Comparison of ENCODE assay signal across 16 cellular contexts in the genomic region with DNA sequence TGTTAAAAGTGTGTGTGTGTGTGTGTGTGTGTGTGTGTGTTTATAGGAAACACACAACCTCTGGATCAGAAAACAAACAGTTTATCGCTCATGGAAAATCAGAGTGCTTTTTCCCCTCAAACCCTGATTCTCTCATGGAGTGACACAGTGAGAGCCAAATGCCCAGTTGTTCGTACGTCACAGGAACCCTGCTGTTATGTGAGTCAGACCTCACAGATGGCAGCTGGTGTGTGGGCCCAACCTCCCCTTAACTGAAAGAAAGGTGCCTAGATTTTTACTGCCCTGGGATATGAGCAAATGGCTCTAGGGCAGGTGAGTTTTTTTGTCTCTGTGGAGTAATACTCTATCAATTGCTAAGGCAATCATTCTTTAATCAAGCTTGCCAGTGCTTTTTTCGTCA.
A peak's percentile ranks its signal among the peaks of the same experiment; 100 is the strongest.
DNase-seq lines count a peak whose midpoint lies in the region; ATAC-seq and TF ChIP-seq lines count a peak whose summit lies in the region.
"Had no signal": no experiment of that assay in that cellular context is flagged by ENCODE, and none has a peak within 500 bp of the region (broad histone marks: within the 10 kb centered on the region; RNA-seq: fewer than 3 reads in every experiment).

No MANE protein-coding gene starts in this region.

- TF ChIP-seq CTCF in PC-3 (conservative IDR thresholded peaks at IDR 0.05; ENCODE audit: low read depth, low read length) (no peak), BE2C (IDR thresholded peaks at IDR 0.05; ENCODE audit: low read depth, low read length) (no peak)

- no peak overlapping the region for H3K27ac Mint-ChIP-seq in activated CD8-positive, alpha-beta memory T cell treated with anti-CD3 and anti-CD28 coated beads, Interleukin-2, amount 10 ng/mL, durations not matched to agents 7 days and 5 days
- H3K27ac Mint-ChIP-seq: stimulated activated naive B cell treated with anti-CD40 and anti-IgM and Interleukin-4, amounts not matched to agents 10 μg/mL and 1 μg/mL and 100 μg/mL, for 72 hours had no signal

- H3K9me3 ChIP-seq in PC-3 (ENCODE audit: low read length): no peaks in the 10 kb centered on the region
- no peaks in the 10 kb centered on the region for H3K9me3 ChIP-seq in BE2C
- H3K9me3 ChIP-seq: BLaER1 treated with 17β-estradiol and CSF1 and Interleukin-3, amounts not matched to agents 10 nM and 100 nM; neutrophil had no signal

- no peak overlapping the region for H3K9ac ChIP-seq in PC-3 (ENCODE audit: low read length)
- H3K9ac ChIP-seq: BLaER1 treated with 17β-estradiol and CSF1 and Interleukin-3, amounts not matched to agents 10 nM and 100 nM had no signal

- no peaks in the 10 kb centered on the region for H3K36me3 Mint-ChIP-seq in activated CD8-positive, alpha-beta memory T cell treated with anti-CD3 and anti-CD28 coated beads, Interleukin-2, amount 10 ng/mL, durations not matched to agents 7 days and 5 days
- H3K36me3 Mint-ChIP-seq: stimulated activated naive B cell treated with anti-CD40 and anti-IgM and Interleukin-4, amounts not matched to agents 10 μg/mL and 1 μg/mL and 100 μg/mL, for 72 hours had no signal

- H3K27me3 ChIP-seq in PC-3 (ENCODE audit: low read length): no peaks in the 10 kb centered on the region
- no peaks in the 10 kb centered on the region for H3K27me3 ChIP-seq in BE2C
- H3K27me3 ChIP-seq: BLaER1 treated with 17β-estradiol and CSF1 and Interleukin-3, amounts not matched to agents 10 nM and 100 nM; dorsolateral prefrontal cortex; neutrophil had no signal

- no peaks in the 10 kb centered on the region for H3K4me1 Mint-ChIP-seq in activated CD8-positive, alpha-beta memory T cell treated with anti-CD3 and anti-CD28 coated beads, Interleukin-2, amount 10 ng/mL, durations not matched to agents 7 days and 5 days
- H3K4me1 Mint-ChIP-seq: stimulated activated naive B cell treated with anti-CD40 and anti-IgM and Interleukin-4, amounts not matched to agents 10 μg/mL and 1 μg/mL and 100 μg/mL, for 72 hours had no signal

- ATAC-seq in PC-3 (no peak), HG03469 (IDR thresholded peaks at IDR 0.05; ENCODE audit: unreplicated experiment) (no peak), GM21528 (IDR thresholded peaks at IDR 0.05; ENCODE audit: low FRiP score, unreplicated experiment) (no peak)
- no peak for ATAC-seq in activated CD8-positive, alpha-beta memory T cell treated with anti-CD3 and anti-CD28 coated beads, Interleukin-2, amount 10 ng/mL, durations not matched to agents 7 days and 5 days
- ATAC-seq: stimulated activated naive B cell treated with anti-CD40 and anti-IgM and Interleukin-4, amounts not matched to agents 10 μg/mL and 1 μg/mL and 100 μg/mL, for 72 hours had no signal

- POLR2A ChIA-PET in PC-3 (lab: Charles Lee; ENCODE audit: unreplicated experiment): no interaction called here

- H3K9me3 Mint-ChIP-seq in activated CD8-positive, alpha-beta memory T cell treated with anti-CD3 and anti-CD28 coated beads, Interleukin-2, amount 10 ng/mL, durations not matched to agents 7 days and 5 days (ENCODE audit: low read depth): peaks cover 11% of the 10 kb centered on the region

- 0 out of 2 replicates have a peak, but pooled peaks cover 3% of the 10 kb centered on the region for H3K4me1 ChIP-seq in PC-3 (ENCODE audit: insufficient read depth, low read length)
- H3K4me1 ChIP-seq in BE2C: peaks cover 11% of the 10 kb centered on the region; the same call in 1 of the 2 replicates
- H3K4me1 ChIP-seq: BLaER1 treated with 17β-estradiol and CSF1 and Interleukin-3, amounts not matched to agents 10 nM and 100 nM had no signal

- intact Hi-C loops in PC-3 (cut with micrococcal nuclease): no loop called here

- H3K36me3 ChIP-seq in PC-3 (ENCODE audit: low read depth, low read length) (no peaks in the 10 kb centered on the region), BE2C (no peaks in the 10 kb centered on the region)
- H3K36me3 ChIP-seq: BLaER1 treated with 17β-estradiol and CSF1 and Interleukin-3, amounts not matched to agents 10 nM and 100 nM; neutrophil had no signal

- no peaks in the 10 kb centered on the region for H3K79me2 ChIP-seq in PC-3 (ENCODE audit: low read length)

- H3K4me3 Mint-ChIP-seq in activated CD8-positive, alpha-beta memory T cell treated with anti-CD3 and anti-CD28 coated beads, Interleukin-2, amount 10 ng/mL, durations not matched to agents 7 days and 5 days: no peak overlapping the region
- H3K4me3 Mint-ChIP-seq: stimulated activated naive B cell treated with anti-CD40 and anti-IgM and Interleukin-4, amounts not matched to agents 10 μg/mL and 1 μg/mL and 100 μg/mL, for 72 hours had no signal

- CTCF ChIA-PET in PC-3 (lab: Charles Lee): no interaction called here
- CTCF ChIA-PET in activated CD8-positive, alpha-beta memory T cell treated with anti-CD3 and anti-CD28 coated beads, Interleukin-2, amount 10 ng/mL, durations not matched to agents 7 days and 5 days (lab: Charles Lee): no interaction called here

- no peak overlapping the region for H3K4me3 ChIP-seq in PC-3 (ENCODE audit: low read length)
- no peak overlapping the region for H3K4me3 ChIP-seq in BE2C (ENCODE audit: low read depth, low read length)
- H3K4me3 ChIP-seq: BLaER1 treated with 17β-estradiol and CSF1 and Interleukin-3, amounts not matched to agents 10 nM and 100 nM; dorsolateral prefrontal cortex had no signal

- H3K27me3 Mint-ChIP-seq in activated CD8-positive, alpha-beta memory T cell treated with anti-CD3 and anti-CD28 coated beads, Interleukin-2, amount 10 ng/mL, durations not matched to agents 7 days and 5 days: no peaks in the 10 kb centered on the region
- H3K27me3 Mint-ChIP-seq: stimulated activated naive B cell treated with anti-CD40 and anti-IgM and Interleukin-4, amounts not matched to agents 10 μg/mL and 1 μg/mL and 100 μg/mL, for 72 hours had no signal

- no peak overlapping the region for H3K4me2 ChIP-seq in PC-3 (ENCODE audit: low read length)
- H3K4me2 ChIP-seq: BLaER1 treated with 17β-estradiol and CSF1 and Interleukin-3, amounts not matched to agents 10 nM and 100 nM had no signal

- peak overlapping the region; percentile 47 for H3K27ac ChIP-seq in PC-3 (ENCODE audit: low read length)
- H3K27ac ChIP-seq: BLaER1 treated with 17β-estradiol and CSF1 and Interleukin-3, amounts not matched to agents 10 nM and 100 nM; dorsolateral prefrontal cortex; neutrophil had no signal

- H4K20me1 ChIP-seq in PC-3 (ENCODE audit: low read length): no peaks in the 10 kb centered on the region
- H4K20me1 ChIP-seq: BLaER1 treated with 17β-estradiol and CSF1 and Interleukin-3, amounts not matched to agents 10 nM and 100 nM had no signal

- H2AFZ ChIP-seq in PC-3 (ENCODE audit: low read length): no peak overlapping the region

- no TSS peak for BruUV-seq in PC-3 (replicated peaks; lab: Mats Ljungman, UMichigan)

- no peaks in the 10 kb centered on the region for H3K9me2 ChIP-seq in PC-3 (replicated peaks; ENCODE audit: low read length)

- H3F3A ChIP-seq in PC-3 (ENCODE audit: low read length, unreplicated experiment): no peaks in the 10 kb centered on the region

- DNase-seq in DMS53 (lab: John Stamatoyannopoulos, UW): peak; percentile 58
- DNase-seq in HT1080 (ENCODE audit: low read depth): peak; percentile 37
- peak; percentile 23 for DNase-seq in PC-3
- DNase-seq in fibroblast of peridontal ligament (ENCODE audit: extremely low read depth): peak; percentile 12
- no peak for DNase-seq in activated CD8-positive, alpha-beta memory T cell treated with anti-CD3 and anti-CD28 coated beads, Interleukin-2, amount 10 ng/mL, durations not matched to agents 7 days and 5 days
- no peak for DNase-seq in BE2C
- DNase-seq: activated CD4-positive, alpha-beta T cell treated with anti-CD3 and anti-CD28 coated beads, Interleukin-2, amount 50 U/mL, for 48 hours; activated effector memory CD4-positive, alpha-beta T cell treated with Interleukin-2 at 50 U/mL for 16 hours; KBM-7; NCI-H1930; stimulated activated naive B cell treated with anti-CD40 and anti-IgM and Interleukin-4, amounts not matched to agents 10 μg/mL and 1 μg/mL and 100 μg/mL, for 72 hours had no signal

Comparison
In these comparisons a context has a peak if more than half of its experiments do, and no peak if none do; other contexts are left out.
1. DNase-seq: peak in DMS53 (single experiment), HT1080 (single experiment), PC-3 (single experiment) and fibroblast of peridontal ligament (single experiment); none in activated CD8-positive, alpha-beta memory T cell treated with anti-CD3 and anti-CD28 coated beads, Interleukin-2, amount 10 ng/mL, durations not matched to agents 7 days and 5 days (single experiment) and BE2C (single experiment).